16 cellular contexts compared by ENCODE assay signal in genomic region chr1:241007668-241008067, GRCh38.
A peak's percentile ranks its signal among the peaks of the same experiment; 100 is the strongest.
DNase-seq lines count a peak whose midpoint lies in the region; ATAC-seq and TF ChIP-seq lines count a peak whose summit lies in the region.
"Had no signal": no experiment of that assay in that cellular context is flagged by ENCODE, and none has a peak within 500 bp of the region (broad histone marks: within the 10 kb centered on the region; RNA-seq: fewer than 3 reads in every experiment).

No MANE protein-coding gene starts in this region.

- no peak overlapping the region for H2BK15ac ChIP-seq in H9 (ENCODE audit: low read depth, low read length)

- H4K5ac ChIP-seq in H9 (ENCODE audit: insufficient read length, low read depth, low read length): no peak overlapping the region

- no peaks in the 10 kb centered on the region for H3K79me2 ChIP-seq in H9 (ENCODE audit: insufficient read depth, low read length)

- H3K36me3 ChIP-seq in colonic mucosa (no peaks in the 10 kb centered on the region), lower lobe of right lung (no peaks in the 10 kb centered on the region)
- H3K36me3 ChIP-seq: BLaER1 treated with 17β-estradiol and CSF1 and Interleukin-3, amounts not matched to agents 10 nM and 100 nM had no signal

- H3K23ac ChIP-seq in H9 (ENCODE audit: insufficient read length, low read depth, low read length): no peak overlapping the region

- H3K27me3 Mint-ChIP-seq in H9 (ENCODE audit: low read depth) (no peaks in the 10 kb centered on the region; the same call in 1 of the 2 replicates), type B pancreatic cell (no peaks in the 10 kb centered on the region)
- H3K27me3 Mint-ChIP-seq: CD4-positive, CD25-positive, alpha-beta regulatory T cell had no signal

- DNase-seq in H9 (peak; percentile 33), colonic mucosa (peak; percentile 39), lower lobe of right lung (peak; percentile 68), type B pancreatic cell (ENCODE audit: extremely low spot score, unreplicated experiment) (no peak), HK-2 (ENCODE audit: unreplicated experiment) (no peak)
- no peak for DNase-seq in activated CD4-positive, CD25-positive, alpha-beta regulatory T cell treated with anti-CD3 and anti-CD28 coated beads, Interleukin-2, amount 50 U/mL, for 72 hours
- DNase-seq: ACHN; CD4-positive, CD25-positive, alpha-beta regulatory T cell; DMS153; DMS79 treated with DMSO at 0.1 percent for 48 hours; EL; GOT3 had no signal

- H3K4me1 ChIP-seq in H9 (ENCODE audit: insufficient read depth, low read length): peaks cover 12% of the 10 kb centered on the region; the same call in 1 of the 2 replicates
- no peaks in the 10 kb centered on the region for H3K4me1 ChIP-seq in colonic mucosa
- no peaks in the 10 kb centered on the region for H3K4me1 ChIP-seq in lower lobe of right lung
- H3K4me1 ChIP-seq: BLaER1 treated with 17β-estradiol and CSF1 and Interleukin-3, amounts not matched to agents 10 nM and 100 nM had no signal

- peak overlapping the region; percentile 82 to 94 (median 89); a peak in 5 of 7 replicates for H3K27ac Mint-ChIP-seq in H9
- peak overlapping the region; percentile 58 for H3K27ac Mint-ChIP-seq in type B pancreatic cell
- H3K27ac Mint-ChIP-seq: CD4-positive, CD25-positive, alpha-beta regulatory T cell had no signal

- peaks cover 46 to 48% of the 10 kb centered on the region in 2 experiments for H3K4me1 Mint-ChIP-seq in H9
- H3K4me1 Mint-ChIP-seq in type B pancreatic cell (ENCODE audit: unreplicated experiment): no peaks in the 10 kb centered on the region
- H3K4me1 Mint-ChIP-seq: CD4-positive, CD25-positive, alpha-beta regulatory T cell had no signal

- no peaks in the 10 kb centered on the region for H3K23me2 ChIP-seq in H9 (ENCODE audit: insufficient read length, low read depth, low read length, poor library complexity, severe bottlenecking)

- no peak overlapping the region for H2BK120ac ChIP-seq in H9 (ENCODE audit: low read depth, low read length, poor library complexity, severe bottlenecking)

- H3K4me3 Mint-ChIP-seq in H9 (no peak overlapping the region), type B pancreatic cell (no peak overlapping the region)
- H3K4me3 Mint-ChIP-seq: CD4-positive, CD25-positive, alpha-beta regulatory T cell had no signal

- no peak overlapping the region for H3K27ac ChIP-seq in H9 (ENCODE audit: insufficient read length, low read depth, low read length)
- no peak overlapping the region for H3K27ac ChIP-seq in colonic mucosa
- H3K27ac ChIP-seq in lower lobe of right lung: no peak overlapping the region
- H3K27ac ChIP-seq: BLaER1 treated with 17β-estradiol and CSF1 and Interleukin-3, amounts not matched to agents 10 nM and 100 nM had no signal

- H4K8ac ChIP-seq in H9 (replicated peaks; ENCODE audit: insufficient read length, low read depth, low read length): no peak overlapping the region

- no CpG with 5 or more reads among the region's 4 CpGs for WGBS in H9 (ENCODE audit: extremely low coverage, insufficient read length, low lambda C conversion rate)

- no peak overlapping the region for H3K18ac ChIP-seq in H9 (ENCODE audit: insufficient read length, low read depth, low read length)

- peak; percentile 93 to 94 for ATAC-seq in lower lobe of right lung
- no peak for ATAC-seq in HG02610 (IDR thresholded peaks at IDR 0.05; ENCODE audit: unreplicated experiment)
- ATAC-seq: HCT116, HepG2 had no signal

- intact Hi-C loops in colonic mucosa (cut with DNase I): no loop called here
- intact Hi-C loops in lower lobe of right lung (cut with DNase I): no loop called here

- H3K56ac ChIP-seq in H9 (ENCODE audit: insufficient read length, low read depth, low read length): no peak overlapping the region

- H3K36me3 Mint-ChIP-seq in H9 (ENCODE audit: insufficient read depth in 1 of 3, low read depth in 3 of 3) (peaks cover 0 to 2% (median 0%) of the 10 kb centered on the region in 3 experiments; a peak in 3 of 7 replicates), type B pancreatic cell (peaks cover 4% of the 10 kb centered on the region)

- H3K4me2 ChIP-seq in H9 (ENCODE audit: insufficient read depth, insufficient read length, low read length): no peak overlapping the region
- H3K4me2 ChIP-seq: BLaER1 treated with 17β-estradiol and CSF1 and Interleukin-3, amounts not matched to agents 10 nM and 100 nM had no signal

- H3K27me3 ChIP-seq in H9 (ENCODE audit: insufficient read depth, low read length): no peaks in the 10 kb centered on the region
- no peaks in the 10 kb centered on the region for H3K27me3 ChIP-seq in colonic mucosa
- H3K27me3 ChIP-seq in lower lobe of right lung (ENCODE audit: low read depth): no peaks in the 10 kb centered on the region
- H3K27me3 ChIP-seq: BLaER1 treated with 17β-estradiol and CSF1 and Interleukin-3, amounts not matched to agents 10 nM and 100 nM had no signal

- no peaks in the 10 kb centered on the region for H4K20me1 ChIP-seq in H9 (ENCODE audit: control insufficient read depth, insufficient read depth, insufficient read length)
- H4K20me1 ChIP-seq: BLaER1 treated with 17β-estradiol and CSF1 and Interleukin-3, amounts not matched to agents 10 nM and 100 nM had no signal

- no peak for TF ChIP-seq CTCF in H9 (conservative IDR thresholded peaks at IDR 0.05)
- no peak for TF ChIP-seq CTCF in colonic mucosa (IDR thresholded peaks at IDR 0.05)
- TF ChIP-seq CTCF in lower lobe of right lung (IDR thresholded peaks at IDR 0.05): no peak
- TF ChIP-seq CTCF in type B pancreatic cell (conservative IDR thresholded peaks at IDR 0.05): no peak

- H3T11ph ChIP-seq in H9 (ENCODE audit: low read length): no peak overlapping the region

- no peak overlapping the region for H4K91ac ChIP-seq in H9 (ENCODE audit: insufficient read length, low read depth, low read length)

- no peak overlapping the region for H2BK20ac ChIP-seq in H9 (ENCODE audit: low read depth, low read length, poor library complexity, severe bottlenecking)

- H3K4me3 ChIP-seq in colonic mucosa: no peak overlapping the region
- H3K4me3 ChIP-seq in lower lobe of right lung: no peak overlapping the region
- H3K4me3 ChIP-seq: BLaER1 treated with 17β-estradiol and CSF1 and Interleukin-3, amounts not matched to agents 10 nM and 100 nM had no signal

- no peak overlapping the region for H2BK12ac ChIP-seq in H9 (ENCODE audit: insufficient read length, low read depth, low read length)

- H3K4ac ChIP-seq in H9 (ENCODE audit: low read depth, low read length): no peak overlapping the region

- H2BK5ac ChIP-seq in H9 (ENCODE audit: insufficient read length, low read length): no peak overlapping the region

- H3K14ac ChIP-seq in H9 (ENCODE audit: insufficient read depth, low read length): no peak overlapping the region

- no peak overlapping the region for H2AFZ ChIP-seq in H9 (ENCODE audit: low read length)

- H2AK5ac ChIP-seq in H9 (ENCODE audit: insufficient read length, low read length): no peak overlapping the region

- H3K9ac ChIP-seq in H9 (ENCODE audit: extremely low read depth, insufficient read length, low read length) (no peak overlapping the region), colonic mucosa (ENCODE audit: low read depth in 2 of 2, low read length in 2 of 2) (no peak overlapping the region)
- H3K9ac ChIP-seq: BLaER1 treated with 17β-estradiol and CSF1 and Interleukin-3, amounts not matched to agents 10 nM and 100 nM had no signal

- no peaks in the 10 kb centered on the region for H3K9me3 ChIP-seq in H9 (ENCODE audit: control insufficient read depth, low read depth, low read length)
- H3K9me3 ChIP-seq in colonic mucosa: no peaks in the 10 kb centered on the region
- H3K9me3 ChIP-seq in lower lobe of right lung: no peaks in the 10 kb centered on the region
- H3K9me3 ChIP-seq: BLaER1 treated with 17β-estradiol and CSF1 and Interleukin-3, amounts not matched to agents 10 nM and 100 nM had no signal

- no peaks in the 10 kb centered on the region for H3K9me3 Mint-ChIP-seq in H9
- no peaks in the 10 kb centered on the region for H3K9me3 Mint-ChIP-seq in type B pancreatic cell

- no peaks in the 10 kb centered on the region for H3K79me1 ChIP-seq in H9 (ENCODE audit: insufficient read depth, low read depth, low read length, poor library complexity, severe bottlenecking)

Comparison
In these comparisons a context has a peak if more than half of its experiments do, and no peak if none do; other contexts are left out.
1. DNase-seq: peak in H9 (single experiment), colonic mucosa (single experiment) and lower lobe of right lung (single experiment); none in type B pancreatic cell (single experiment), HK-2 (single experiment) and activated CD4-positive, CD25-positive, alpha-beta regulatory T cell treated with anti-CD3 and anti-CD28 coated beads, Interleukin-2, amount 50 U/mL, for 72 hours (single experiment).